ENCODE assay signal across 24 cellular contexts in genomic region chr5:26903469-26903868, GRCh38.
"Had no signal": no experiment of that assay in that cellular context is flagged by ENCODE, and none has a peak within 500 bp of the region (broad histone marks: within the 10 kb centered on the region; RNA-seq: fewer than 3 reads in every experiment).

No MANE protein-coding gene starts in this region.

- ATAC-seq: natural killer cell; right lobe of liver; stimulated activated memory B cell treated with anti-CD40 and anti-IgM and Interleukin-4, amounts not matched to agents 10 μg/mL and 1 μg/mL and 100 μg/mL, for 72 hours; stimulated activated naive CD8-positive, alpha-beta T cell treated with anti-CD3 and anti-CD28 coated beads, Interleukin-15, amount 100 ng/mL, for 72 hours had no signal

- DNase-seq: islet precursor cell; left ventricle myocardium inferior; mesendoderm; naive B cell; natural killer cell; nephron progenitor cell; ovary; right lobe of liver; stimulated activated CD4-positive, alpha-beta T cell treated with anti-CD3 and anti-CD28 coated beads, Interleukin-1b, Interleukin-23, amount 100 ng/mL, for 48 hours; stimulated activated CD4-positive, alpha-beta T cell treated with anti-CD3 and anti-CD28 coated beads, Interleukin-2, amount 100 ng/mL, for 48 hours; stimulated activated CD4-positive, alpha-beta T cell treated with anti-CD3 and anti-CD28 coated beads, Interleukin-4, amount 100 ng/mL, for 4 hours; stimulated activated CD8-positive, alpha-beta memory T cell treated with anti-CD3 and anti-CD28 coated beads, Interleukin-4, amount 100 ng/mL, for 48 hours; stimulated activated naive CD4-positive, alpha-beta T cell treated with Interleukin-2 at 50 U/mL for 16 hours; stimulated activated naive CD8-positive, alpha-beta T cell treated with anti-CD3 and anti-CD28 coated beads, Interleukin-15, amount 100 ng/mL, for 72 hours; substantia nigra; uterus had no signal

- H3K4me1 Mint-ChIP-seq: mesothelial cell of epicardium; naive B cell; natural killer cell; nephron progenitor cell; stimulated activated memory B cell treated with anti-CD40 and anti-IgM and Interleukin-4, amounts not matched to agents 10 μg/mL and 1 μg/mL and 100 μg/mL, for 72 hours; stimulated activated naive CD8-positive, alpha-beta T cell treated with anti-CD3 and anti-CD28 coated beads, Interleukin-15, amount 100 ng/mL, for 72 hours had no signal

- H3K27me3 ChIP-seq: ovary, right atrium auricular region, right lobe of liver, tibial nerve, uterus had no signal

- H3K36me3 ChIP-seq: left ventricle myocardium inferior, ovary, right atrium auricular region, right lobe of liver, tibial nerve, uterus had no signal

- H3K36me3 Mint-ChIP-seq: mesothelial cell of epicardium; naive B cell; stimulated activated memory B cell treated with anti-CD40 and anti-IgM and Interleukin-4, amounts not matched to agents 10 μg/mL and 1 μg/mL and 100 μg/mL, for 72 hours; type B pancreatic cell had no signal

- H3K27me3 Mint-ChIP-seq: naive B cell; progenitor cell of endocrine pancreas; stimulated activated memory B cell treated with anti-CD40 and anti-IgM and Interleukin-4, amounts not matched to agents 10 μg/mL and 1 μg/mL and 100 μg/mL, for 72 hours; stimulated activated naive CD8-positive, alpha-beta T cell treated with anti-CD3 and anti-CD28 coated beads, Interleukin-15, amount 100 ng/mL, for 72 hours; type B pancreatic cell had no signal

- H3K27ac ChIP-seq: left ventricle myocardium inferior, ovary, right atrium auricular region, right lobe of liver, tibial nerve, uterus had no signal

- H3K27ac Mint-ChIP-seq: mesothelial cell of epicardium; naive B cell; natural killer cell; nephron progenitor cell; progenitor cell of endocrine pancreas; stimulated activated memory B cell treated with anti-CD40 and anti-IgM and Interleukin-4, amounts not matched to agents 10 μg/mL and 1 μg/mL and 100 μg/mL, for 72 hours; stimulated activated naive CD8-positive, alpha-beta T cell treated with anti-CD3 and anti-CD28 coated beads, Interleukin-15, amount 100 ng/mL, for 72 hours; type B pancreatic cell had no signal

- H3K4me3 ChIP-seq: left ventricle myocardium inferior, lung, ovary, right atrium auricular region, right lobe of liver, smooth muscle cell, tibial nerve, uterus had no signal

- H3K4me2 ChIP-seq: smooth muscle cell had no signal

- H3K9me3 ChIP-seq: left ventricle myocardium inferior, ovary, right atrium auricular region, right lobe of liver, tibial nerve, uterus had no signal

- H3K4me3 Mint-ChIP-seq: mesothelial cell of epicardium; naive B cell; natural killer cell; nephron progenitor cell; stimulated activated memory B cell treated with anti-CD40 and anti-IgM and Interleukin-4, amounts not matched to agents 10 μg/mL and 1 μg/mL and 100 μg/mL, for 72 hours; stimulated activated naive CD8-positive, alpha-beta T cell treated with anti-CD3 and anti-CD28 coated beads, Interleukin-15, amount 100 ng/mL, for 72 hours; type B pancreatic cell had no signal

- H3K9me3 Mint-ChIP-seq: nephron progenitor cell, type B pancreatic cell had no signal

- H3K4me1 ChIP-seq: left ventricle myocardium inferior, right atrium auricular region, right lobe of liver, tibial nerve, uterus had no signal
